ENCODE assay signal across 1 cellular context in genomic region chr10:122876493-122876855, GRCh38.
TF ChIP-seq lines count a peak whose summit lies in the region.

No MANE protein-coding gene starts in this region.

TF ChIP-seq in GM23338, 12 proteins besides CTCF, POLR2A, EP300 and RAD21 (continued from another document):
- TF ChIP-seq ZNF462 (CRISPR knock-in tag; IDR thresholded peaks at IDR 0.05) (no peak), STAT1 (IDR thresholded peaks at IDR 0.05; ENCODE audit: unreplicated experiment) (no peak), ZNF114 (CRISPR knock-in tag; IDR thresholded peaks at IDR 0.05) (no peak)
TF ChIP-seq in GM23338: peak in this region for 0.
